Comparison of ENCODE assay signal across 1 cellular context in genomic region chr1:27863552-27863943, GRCh38.
TF ChIP-seq lines count a peak whose summit lies in the region.

No MANE protein-coding gene starts in this region.

TF ChIP-seq in GM23338, 12 proteins besides CTCF, POLR2A, EP300 and RAD21 (continued from another document):
- TF ChIP-seq, protein P1, sequence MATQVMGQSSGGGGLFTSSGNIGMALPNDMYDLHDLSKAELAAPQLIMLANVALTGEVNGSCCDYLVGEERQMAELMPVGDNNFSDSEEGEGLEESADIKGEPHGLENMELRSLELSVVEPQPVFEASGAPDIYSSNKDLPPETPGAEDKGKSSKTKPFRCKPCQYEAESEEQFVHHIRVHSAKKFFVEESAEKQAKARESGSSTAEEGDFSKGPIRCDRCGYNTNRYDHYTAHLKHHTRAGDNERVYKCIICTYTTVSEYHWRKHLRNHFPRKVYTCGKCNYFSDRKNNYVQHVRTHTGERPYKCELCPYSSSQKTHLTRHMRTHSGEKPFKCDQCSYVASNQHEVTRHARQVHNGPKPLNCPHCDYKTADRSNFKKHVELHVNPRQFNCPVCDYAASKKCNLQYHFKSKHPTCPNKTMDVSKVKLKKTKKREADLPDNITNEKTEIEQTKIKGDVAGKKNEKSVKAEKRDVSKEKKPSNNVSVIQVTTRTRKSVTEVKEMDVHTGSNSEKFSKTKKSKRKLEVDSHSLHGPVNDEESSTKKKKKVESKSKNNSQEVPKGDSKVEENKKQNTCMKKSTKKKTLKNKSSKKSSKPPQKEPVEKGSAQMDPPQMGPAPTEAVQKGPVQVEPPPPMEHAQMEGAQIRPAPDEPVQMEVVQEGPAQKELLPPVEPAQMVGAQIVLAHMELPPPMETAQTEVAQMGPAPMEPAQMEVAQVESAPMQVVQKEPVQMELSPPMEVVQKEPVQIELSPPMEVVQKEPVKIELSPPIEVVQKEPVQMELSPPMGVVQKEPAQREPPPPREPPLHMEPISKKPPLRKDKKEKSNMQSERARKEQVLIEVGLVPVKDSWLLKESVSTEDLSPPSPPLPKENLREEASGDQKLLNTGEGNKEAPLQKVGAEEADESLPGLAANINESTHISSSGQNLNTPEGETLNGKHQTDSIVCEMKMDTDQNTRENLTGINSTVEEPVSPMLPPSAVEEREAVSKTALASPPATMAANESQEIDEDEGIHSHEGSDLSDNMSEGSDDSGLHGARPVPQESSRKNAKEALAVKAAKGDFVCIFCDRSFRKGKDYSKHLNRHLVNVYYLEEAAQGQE (IDR thresholded peaks at IDR 0.05; ENCODE audit: unreplicated experiment) = no peak
- TF ChIP-seq EZH2 (IDR thresholded peaks at IDR 0.05; ENCODE audit: low read depth, unreplicated experiment) (no peak), EZH2phosphoT487 (IDR thresholded peaks at IDR 0.05; ENCODE audit: unreplicated experiment) (no peak), POLR2AphosphoS5 (IDR thresholded peaks at IDR 0.05; ENCODE audit: low read depth) (no peak)
